Comparison of ENCODE assay signal across 8 cellular contexts in genomic region chr19:46954502-46955004, GRCh38.
DNase-seq lines count a peak whose midpoint lies in the region; ATAC-seq and TF ChIP-seq lines count a peak whose summit lies in the region.

No MANE protein-coding gene starts in this region.

- peak overlapping the region; percentile 83 to 93 for H3K4me3 Mint-ChIP-seq in CD14-positive monocyte
- H3K4me3 Mint-ChIP-seq in HFFc6: no peak overlapping the region
- peak overlapping the region; percentile 73 for H3K4me3 Mint-ChIP-seq in activated CD8-positive, alpha-beta T cell treated with anti-CD3 and anti-CD28 coated beads for 36 hours

- CTCF ChIA-PET in activated CD8-positive, alpha-beta T cell treated with anti-CD3 and anti-CD28 coated beads for 36 hours (lab: Charles Lee): interaction anchor here (0.8 to 1.6 kb wide), 8 partner anchors 9 to 176 kb away, joined by 3 to 5 read pairs (median 4); partner anchors contain the start of gene SAE1

- POLR2A ChIA-PET in activated CD8-positive, alpha-beta T cell treated with anti-CD3 and anti-CD28 coated beads for 36 hours (lab: Charles Lee): interaction anchor here (1.2 to 1.7 kb wide), 3 partner anchors 9 to 94 kb away, joined by 4 to 9 read pairs (median 4); partner anchors contain the start of gene ARHGAP35

- no peaks in the 10 kb centered on the region for H3K27me3 Mint-ChIP-seq in CD14-positive monocyte (ENCODE audit: low read depth in 3 of 3)
- no peaks in the 10 kb centered on the region; the same call in 1 of the 2 replicates for H3K27me3 Mint-ChIP-seq in HFFc6 (ENCODE audit: insufficient read depth)
- H3K27me3 Mint-ChIP-seq in activated CD8-positive, alpha-beta T cell treated with anti-CD3 and anti-CD28 coated beads for 36 hours: no peaks in the 10 kb centered on the region

- WGBS in mesodermal cell (ENCODE audit: insufficient coverage in 2 of 2), 2 experiments: 83 to 93% methylated on average over 5 of the region's 7 CpGs

- no peak overlapping the region for H3K4me3 ChIP-seq in mesodermal cell (ENCODE audit: extremely low read depth, insufficient read depth, low read length, poor library complexity, severe bottlenecking)

- no peak for DNase-seq in CD14-positive monocyte (ENCODE audit: low spot score)
- DNase-seq in HFFc6: no peak
- no peak for DNase-seq in activated CD8-positive, alpha-beta T cell treated with anti-CD3 and anti-CD28 coated beads for 36 hours
- no peak for DNase-seq in SKM-1 (lab: John Stamatoyannopoulos, UW; ENCODE audit: unreplicated experiment)

- intact Hi-C loops in CD14-positive monocyte (cut with micrococcal nuclease): no loop called here
- intact Hi-C loops in activated CD8-positive, alpha-beta T cell treated with anti-CD3 and anti-CD28 coated beads for 36 hours (cut with micrococcal nuclease): no loop called here

- H3K9me3 ChIP-seq in mesodermal cell (ENCODE audit: control insufficient read depth, low read length): no peaks in the 10 kb centered on the region

- peak overlapping the region; percentile 80 for H3K27ac ChIP-seq in mesodermal cell (ENCODE audit: low read depth, low read length, severe bottlenecking)

- peaks cover 6 to 15% of the 10 kb centered on the region in 2 donors for H3K36me3 Mint-ChIP-seq in CD14-positive monocyte
- peaks cover 33% of the 10 kb centered on the region for H3K36me3 Mint-ChIP-seq in HFFc6 (ENCODE audit: low read depth)
- peaks cover 7% of the 10 kb centered on the region for H3K36me3 Mint-ChIP-seq in activated CD8-positive, alpha-beta T cell treated with anti-CD3 and anti-CD28 coated beads for 36 hours (ENCODE audit: low read depth)

- peak; percentile 24 for ATAC-seq in activated CD8-positive, alpha-beta T cell treated with anti-CD3 and anti-CD28 coated beads for 36 hours
- ATAC-seq in GM18519 (IDR thresholded peaks at IDR 0.05; ENCODE audit: low FRiP score, unreplicated experiment): no peak
- ATAC-seq in HG03342 (IDR thresholded peaks at IDR 0.05; ENCODE audit: unreplicated experiment): no peak
- no peak for ATAC-seq in GM18867 (IDR thresholded peaks at IDR 0.05; ENCODE audit: unreplicated experiment)

- peaks cover 27% of the 10 kb centered on the region for H3K36me3 ChIP-seq in mesodermal cell (ENCODE audit: control insufficient read depth, insufficient read depth, low read length)

- H3K4me1 ChIP-seq in mesodermal cell (ENCODE audit: control insufficient read depth, insufficient read depth, low read length, poor library complexity, severe bottlenecking): peaks cover 36% of the 10 kb centered on the region

- peaks cover 24% of the 10 kb centered on the region for H3K4me1 Mint-ChIP-seq in CD14-positive monocyte
- peaks cover 85% of the 10 kb centered on the region for H3K4me1 Mint-ChIP-seq in HFFc6 (ENCODE audit: low read depth)
- peaks cover 65% of the 10 kb centered on the region for H3K4me1 Mint-ChIP-seq in activated CD8-positive, alpha-beta T cell treated with anti-CD3 and anti-CD28 coated beads for 36 hours (ENCODE audit: low read depth)

- H3K9me3 Mint-ChIP-seq in CD14-positive monocyte: no peaks in the 10 kb centered on the region
- no peaks in the 10 kb centered on the region for H3K9me3 Mint-ChIP-seq in HFFc6
- H3K9me3 Mint-ChIP-seq in activated CD8-positive, alpha-beta T cell treated with anti-CD3 and anti-CD28 coated beads for 36 hours: no peaks in the 10 kb centered on the region

- H3K27ac Mint-ChIP-seq in CD14-positive monocyte (peak overlapping the region in 4 of 7 donors; percentile 37 to 94 (median 88)), HFFc6 (peak overlapping the region; percentile 91)
- peak overlapping the region; percentile 93 for H3K27ac Mint-ChIP-seq in activated CD8-positive, alpha-beta T cell treated with anti-CD3 and anti-CD28 coated beads for 36 hours

- TF ChIP-seq CTCF in CD14-positive monocyte (IDR thresholded peaks at IDR 0.05) (no peak), HFFc6 (IDR thresholded peaks at IDR 0.05) (no peak)
- TF ChIP-seq CTCF in activated CD8-positive, alpha-beta T cell treated with anti-CD3 and anti-CD28 coated beads for 36 hours (IDR thresholded peaks at IDR 0.05): no peak
